In genomic region chr4:151882072-151882803, GRCh38 we compare ENCODE assay signal across 14 cellular contexts.
DNase-seq lines count a peak whose midpoint lies in the region; ATAC-seq, FAIRE-seq and TF ChIP-seq lines count a peak whose summit lies in the region.
"Had no signal": no experiment of that assay in that cellular context is flagged by ENCODE, and none has a peak within 500 bp of the region (broad histone marks: within the 10 kb centered on the region; RNA-seq: fewer than 3 reads in every experiment).

No MANE protein-coding gene starts in this region.

- no peaks in the 10 kb centered on the region for H3K4me1 ChIP-seq in OCI-LY7 (ENCODE audit: insufficient read depth, low read length, poor library complexity, severe bottlenecking)
- H3K4me1 ChIP-seq in small intestine (ENCODE audit: control insufficient read depth in 2 of 2, insufficient read depth in 1 of 2, low read depth in 1 of 2, low read length in 1 of 2): no peaks in the 10 kb centered on the region
- H3K4me1 ChIP-seq in mammary epithelial cell (ENCODE audit: insufficient read depth, low read length): no peaks in the 10 kb centered on the region

- 0 out of 2 replicates have a peak overlapping the region, but pooled peaks have one; percentile 21 for H2AFZ ChIP-seq in OCI-LY7 (ENCODE audit: low read length)
- no peak overlapping the region for H2AFZ ChIP-seq in mammary epithelial cell (ENCODE audit: low read depth, low read length)

- H3K4me2 ChIP-seq in OCI-LY7 (ENCODE audit: low read length) (no peak overlapping the region), mammary epithelial cell (ENCODE audit: insufficient read depth, low read depth, low read length) (no peak overlapping the region)
- H3K4me2 ChIP-seq: KMS-11 had no signal

- H3K4me3 ChIP-seq in GM12865 (ENCODE audit: low read depth, low read length) (no peak overlapping the region), OCI-LY7 (ENCODE audit: low read depth, low read length, poor library complexity, severe bottlenecking) (no peak overlapping the region), small intestine (ENCODE audit: low read depth in 1 of 2, low read length in 2 of 2) (no peak overlapping the region), mammary epithelial cell (replicated peaks in 1 of 3; ENCODE audit: insufficient read depth in 1 of 3, low read depth in 2 of 3, low read length in 3 of 3) (no peak overlapping the region)

- H3K9me3 ChIP-seq in OCI-LY7 (ENCODE audit: low read length): no peaks in the 10 kb centered on the region
- H3K9me3 ChIP-seq in small intestine (ENCODE audit: control insufficient read depth, low read depth): no peaks in the 10 kb centered on the region
- H3K9me3 ChIP-seq in mammary epithelial cell (replicated peaks; ENCODE audit: insufficient read depth, low read length): no peaks in the 10 kb centered on the region

- intact Hi-C loops in OCI-LY7 (cut with micrococcal nuclease; ENCODE audit: unreplicated experiment): no loop called here
- intact Hi-C loops in mammary epithelial cell (cut with micrococcal nuclease): no loop called here

- BruUV-seq in OCI-LY7 (replicated peaks; lab: Mats Ljungman, UMichigan): no TSS peak
- BruUV-seq in mammary epithelial cell (replicated peaks; lab: Mats Ljungman, UMichigan): no TSS peak

- H3K9me2 ChIP-seq in OCI-LY7 (ENCODE audit: insufficient read depth, low read length): no peaks in the 10 kb centered on the region

- 69 to 79% (median 75%) methylated on average over 9 of the region's 9 CpGs for WGBS in small intestine, 3 donors
- WGBS in mammary epithelial cell (ENCODE audit: low coverage, missing lambda C conversion rate): 81% methylated on average over 9 of the region's 9 CpGs

- dilution Hi-C loops in mammary epithelial cell (cut with HindIII; ENCODE audit: low sequenced_read_pairs): no loop called here

- no peaks in the 10 kb centered on the region for H3K36me3 ChIP-seq in OCI-LY7 (ENCODE audit: insufficient read depth, low read length)
- no peaks in the 10 kb centered on the region for H3K36me3 ChIP-seq in small intestine (ENCODE audit: control insufficient read depth in 2 of 2, insufficient read depth in 2 of 2, low read length in 2 of 2)
- no peaks in the 10 kb centered on the region for H3K36me3 ChIP-seq in mammary epithelial cell (ENCODE audit: insufficient read depth, low read length)

- H4K20me1 ChIP-seq in OCI-LY7 (ENCODE audit: insufficient read depth, low read length): no peaks in the 10 kb centered on the region
- H4K20me1 ChIP-seq in mammary epithelial cell (ENCODE audit: insufficient read depth, low read length): no peaks in the 10 kb centered on the region

- no peaks in the 10 kb centered on the region for H3K27me3 ChIP-seq in small intestine (ENCODE audit: control insufficient read depth in 2 of 2, insufficient read depth in 2 of 2, low read length in 2 of 2)
- no peaks in the 10 kb centered on the region for H3K27me3 ChIP-seq in mammary epithelial cell (ENCODE audit: insufficient read depth, low read length)

- no peak overlapping the region for H3K27ac ChIP-seq in OCI-LY7 (ENCODE audit: low read depth, low read length, poor library complexity, severe bottlenecking)
- no peak overlapping the region for H3K27ac ChIP-seq in small intestine (ENCODE audit: low read depth in 1 of 2, low read length in 1 of 2)
- H3K27ac ChIP-seq in mammary epithelial cell (ENCODE audit: insufficient read depth, low read depth, low read length): no peak overlapping the region
- H3K27ac ChIP-seq: KMS-11 had no signal

- peak; percentile 47 for ATAC-seq in GM19043 (IDR thresholded peaks at IDR 0.05; ENCODE audit: low read depth, unreplicated experiment)
- ATAC-seq in HG02852 (IDR thresholded peaks at IDR 0.05; ENCODE audit: unreplicated experiment): peak; percentile 69

- FAIRE-seq in small intestine (lab: Jason Lieb, UNC): no peak
- no peak for FAIRE-seq in urothelium cell line (lab: Jason Lieb, UNC)
- FAIRE-seq: endometrium had no signal

- peak; percentile 44 for DNase-seq in GM12865 (ENCODE audit: low read depth)
- no peak for DNase-seq in OCI-LY7 (ENCODE audit: low spot score)
- no peak for DNase-seq in small intestine
- DNase-seq in cerebellar nuclear complex (lab: John Stamatoyannopoulos, UW): no peak
- DNase-seq in urothelium cell line (ENCODE audit: low spot score): no peak
- no peak for DNase-seq in mammary epithelial cell
- DNase-seq: activated naive CD8-positive, alpha-beta T cell treated with anti-CD3 and anti-CD28 coated beads, Interleukin-2, amount 10 ng/mL, durations not matched to agents 7 days and 5 days; COR-L47; NK-92 treated with Interleukin-12 subunit alpha and Interleukin-12 subunit beta, amount 100 ng/mL, for 24 hours; stimulated activated CD4-positive, alpha-beta T cell treated with anti-CD3 and anti-CD28 coated beads, Interleukin-2, amount 100 ng/mL, for 24 hours had no signal

- TF ChIP-seq CTCF in GM12865 (IDR thresholded peaks at IDR 0.05; ENCODE audit: insufficient read depth, low read depth, low read length, missing control alignments): no peak
- no peak for TF ChIP-seq CTCF in OCI-LY7 (conservative IDR thresholded peaks at IDR 0.05; ENCODE audit: low read length)
- no peak for TF ChIP-seq CTCF in mammary epithelial cell (conservative IDR thresholded peaks at IDR 0.05 in 1 of 2, IDR thresholded peaks at IDR 0.05 in 1 of 2; ENCODE audit: extremely low read depth in 1 of 2, insufficient read depth in 1 of 2, low read depth in 1 of 2, low read length in 2 of 2)

- no peaks in the 10 kb centered on the region for H3K79me2 ChIP-seq in OCI-LY7 (ENCODE audit: insufficient read depth, low read depth, low read length)
- H3K79me2 ChIP-seq in mammary epithelial cell (ENCODE audit: insufficient read depth, low read length): no peaks in the 10 kb centered on the region

- POLR2A ChIA-PET in OCI-LY7 (lab: Charles Lee): interaction anchor here (0.6 kb wide), 1 partner anchor 856 kb away, joined by 3 read pairs; no protein-coding TSS in a partner anchor

- in situ Hi-C loops in mammary epithelial cell (cut with MboI; ENCODE audit: low sequenced_read_pairs in 2 of 2): no loop called here

- no peak overlapping the region for H3K9ac ChIP-seq in mammary epithelial cell (ENCODE audit: insufficient read depth, low read length)
- H3K9ac ChIP-seq: KMS-11 had no signal

- CTCF ChIA-PET in OCI-LY7 (lab: Charles Lee; ENCODE audit: unreplicated experiment): no interaction called here
- CTCF ChIA-PET in mammary epithelial cell (lab: Charles Lee; ENCODE audit: low non-redundant PET): no interaction called here
